In genomic region chr14:22845821-22846625, GRCh38 we compare ENCODE assay signal across 1 cellular context.
TF ChIP-seq lines count a peak whose summit lies in the region.

No MANE protein-coding gene starts in this region.

TF ChIP-seq in IMR-90, 13 proteins besides CTCF, POLR2A, EP300 and RAD21:
- TF ChIP-seq CEBPB (IDR thresholded peaks at IDR 0.05; ENCODE audit: low read depth, low read length) (no peak), MXI1 (IDR thresholded peaks at IDR 0.05; ENCODE audit: borderline replicate concordance, low read depth, low read length) (no peak), NFE2L2 (IDR thresholded peaks at IDR 0.05; ENCODE audit: low read depth, low read length) (no peak), USF2 (IDR thresholded peaks at IDR 0.05; ENCODE audit: low read depth, low read length) (no peak), SMC3 (IDR thresholded peaks at IDR 0.05; ENCODE audit: low read depth, low read length) (no peak), RCOR1 (IDR thresholded peaks at IDR 0.05; ENCODE audit: insufficient replicate concordance, low read length) (no peak), MAFK (IDR thresholded peaks at IDR 0.05; ENCODE audit: low read depth, low read length) (no peak), FOS (IDR thresholded peaks at IDR 0.05; ENCODE audit: low read depth, low read length) (no peak), ELK1 (IDR thresholded peaks at IDR 0.05; ENCODE audit: borderline replicate concordance, low read depth, low read length) (no peak)
